Comparison of ENCODE assay signal across 17 cellular contexts in genomic region chr2:206799083-206799482, GRCh38. TPM values are rescaled to one million over a fixed set of nuclear protein-coding genes. Genes with fewer than 3 reads are reported as not detected.
DNase-seq lines count a peak whose midpoint lies in the region; ATAC-seq, FAIRE-seq and TF ChIP-seq lines count a peak whose summit lies in the region.
"Had no signal": no experiment of that assay in that cellular context is flagged by ENCODE, and none has a peak within 500 bp of the region (broad histone marks: within the 10 kb centered on the region; RNA-seq: fewer than 3 reads in every experiment).

No MANE protein-coding gene starts in this region.

- no peak for FAIRE-seq in astrocyte (lab: Jason Lieb, UNC)
- FAIRE-seq: A549, urothelium cell line had no signal

- no peaks in the 10 kb centered on the region for H4K20me1 ChIP-seq in astrocyte (ENCODE audit: insufficient read depth, low read length)

- peaks cover 4% of the 10 kb centered on the region for H3K36me3 Mint-ChIP-seq in astrocyte (ENCODE audit: low read depth, unreplicated experiment)
- H3K36me3 Mint-ChIP-seq in naive thymus-derived CD4-positive, alpha-beta T cell, result peaks cover 0 to 8% (median 0%) of the 10 kb centered on the region in 5 donors

- TF ChIP-seq CTCF in astrocyte (IDR thresholded peaks at IDR 0.05; ENCODE audit: insufficient read depth, low read depth, low read length), result no peak

- H3K4me1 ChIP-seq in astrocyte (ENCODE audit: insufficient read depth, low read length), result peaks cover 5% of the 10 kb centered on the region
- H3K4me1 ChIP-seq in naive thymus-derived CD4-positive, alpha-beta T cell (ENCODE audit: control insufficient read depth in 2 of 2, insufficient read depth in 2 of 2, low read length in 2 of 2), result peaks cover 0 to 4% of the 10 kb centered on the region in 2 donors
- H3K4me1 ChIP-seq: A549 had no signal

- CTCF ChIA-PET in naive thymus-derived CD4-positive, alpha-beta T cell (lab: Charles Lee), result interaction anchor here (0.5 to 2.4 kb wide), 7 partner anchors 8 to 734 kb away, joined by 3 to 10 read pairs (median 4); no protein-coding TSS in a partner anchor

- H3K4me2 ChIP-seq in astrocyte (ENCODE audit: low read length), result no peak overlapping the region
- H3K4me2 ChIP-seq: A549, SK-N-SH had no signal

- peak; percentile 28 for ATAC-seq in naive thymus-derived CD4-positive, alpha-beta T cell
- ATAC-seq in GM21367 (IDR thresholded peaks at IDR 0.05; ENCODE audit: unreplicated experiment), result no peak
- ATAC-seq: A549 had no signal

- peaks cover 8% of the 10 kb centered on the region for H3K4me1 Mint-ChIP-seq in astrocyte (ENCODE audit: low read depth, unreplicated experiment)
- H3K4me1 Mint-ChIP-seq in naive thymus-derived CD4-positive, alpha-beta T cell, result peaks cover 15 to 32% (median 24%) of the 10 kb centered on the region in 7 donors

- no peaks in the 10 kb centered on the region for H3K27me3 Mint-ChIP-seq in astrocyte (ENCODE audit: low read depth, unreplicated experiment)
- H3K27me3 Mint-ChIP-seq in naive thymus-derived CD4-positive, alpha-beta T cell, result no peaks in the 10 kb centered on the region
- H3K27me3 Mint-ChIP-seq: activated B cell treated with CpG ODN at 0.5 μM for 24 hours had no signal

- H3K9me3 ChIP-seq in astrocyte (ENCODE audit: insufficient read depth, low read depth, low read length), result no peaks in the 10 kb centered on the region
- no peaks in the 10 kb centered on the region for H3K9me3 ChIP-seq in naive thymus-derived CD4-positive, alpha-beta T cell (ENCODE audit: control insufficient read depth in 2 of 3, low read length in 3 of 3)
- H3K9me3 ChIP-seq: A549, SK-N-SH had no signal

- intact Hi-C loops in naive thymus-derived CD4-positive, alpha-beta T cell (cut with micrococcal nuclease), result no loop called here

- H3K36me3 ChIP-seq in astrocyte (ENCODE audit: insufficient read depth, low read length), result peaks cover 3% of the 10 kb centered on the region
- no peaks in the 10 kb centered on the region for H3K36me3 ChIP-seq in naive thymus-derived CD4-positive, alpha-beta T cell (ENCODE audit: control insufficient read depth in 2 of 3, insufficient read depth in 3 of 3, low read length in 3 of 3)
- H3K36me3 ChIP-seq: cardiac muscle cell had no signal

- no peak overlapping the region for H3K4me3 Mint-ChIP-seq in astrocyte (ENCODE audit: unreplicated experiment)
- no peak overlapping the region for H3K4me3 Mint-ChIP-seq in naive thymus-derived CD4-positive, alpha-beta T cell
- H3K4me3 Mint-ChIP-seq: activated B cell treated with CpG ODN at 0.5 μM for 24 hours had no signal

- no peaks in the 10 kb centered on the region for H3K79me2 ChIP-seq in astrocyte (ENCODE audit: insufficient read depth, low read length)

- H3K4me3 ChIP-seq in astrocyte (ENCODE audit: insufficient read depth, low read depth, low read length), result no peak overlapping the region
- no peak overlapping the region for H3K4me3 ChIP-seq in naive thymus-derived CD4-positive, alpha-beta T cell (ENCODE audit: low read length)
- H3K4me3 ChIP-seq: A549, cardiac muscle cell had no signal

- H3K9ac ChIP-seq in astrocyte (ENCODE audit: low read length), result no peak overlapping the region
- H3K9ac ChIP-seq: SK-N-SH had no signal

- no peak overlapping the region for H2AFZ ChIP-seq in astrocyte (ENCODE audit: low read depth, low read length)

- H3K27ac Mint-ChIP-seq in astrocyte (ENCODE audit: unreplicated experiment), result no peak overlapping the region
- peak overlapping the region in 2 of 9 donors; percentile 20 to 36 for H3K27ac Mint-ChIP-seq in naive thymus-derived CD4-positive, alpha-beta T cell
- H3K27ac Mint-ChIP-seq: activated B cell treated with CpG ODN at 0.5 μM for 24 hours had no signal

- peak; percentile 27 for DNase-seq in activated CD4-positive, alpha-beta T cell treated with anti-CD3 and anti-CD28 coated beads for 48 hours
- no peak for DNase-seq in activated CD4-positive, alpha-beta T cell treated with anti-CD3 and anti-CD28 coated beads for 4 hours
- peak; percentile 10 for DNase-seq in M059J (ENCODE audit: low read depth)
- peak; percentile 23 for DNase-seq in astrocyte (ENCODE audit: low read depth)
- no peak for DNase-seq in naive thymus-derived CD4-positive, alpha-beta T cell
- DNase-seq in NCI-H510A (lab: John Stamatoyannopoulos, UW), result no peak
- DNase-seq in NCI-H1092 treated with DMSO at 0.1 percent for 48 hours (lab: John Stamatoyannopoulos, UW), result no peak
- DNase-seq: activated B cell treated with CpG ODN at 0.5 μM for 24 hours; activated T-cell treated with anti-CD3 and anti-CD28 coated beads, Interleukin-2, amount 50 U/mL, for 48 hours; KG1; NCI-H2029 treated with DMSO at 0.1 percent for 48 hours; NCI-H82; SK-N-SH had no signal

- H3K27ac ChIP-seq in astrocyte (ENCODE audit: low read depth, low read length), result no peak overlapping the region
- no peak overlapping the region for H3K27ac ChIP-seq in naive thymus-derived CD4-positive, alpha-beta T cell (ENCODE audit: low read depth, low read length)
- H3K27ac ChIP-seq: A549, cardiac muscle cell had no signal

- POLR2A ChIA-PET in naive thymus-derived CD4-positive, alpha-beta T cell (lab: Charles Lee), result interaction anchor here (0.7 kb wide), 1 partner anchor 731 kb away, joined by 4 read pairs; no protein-coding TSS in a partner anchor

- no peaks in the 10 kb centered on the region for H3K9me3 Mint-ChIP-seq in astrocyte (ENCODE audit: unreplicated experiment)
- no peaks in the 10 kb centered on the region for H3K9me3 Mint-ChIP-seq in naive thymus-derived CD4-positive, alpha-beta T cell
- H3K9me3 Mint-ChIP-seq: activated B cell treated with CpG ODN at 0.5 μM for 24 hours had no signal

- H3K27me3 ChIP-seq in astrocyte (ENCODE audit: insufficient read depth, low read length), result no peaks in the 10 kb centered on the region
- no peaks in the 10 kb centered on the region for H3K27me3 ChIP-seq in naive thymus-derived CD4-positive, alpha-beta T cell (ENCODE audit: control insufficient read depth in 2 of 2, insufficient read depth in 2 of 2, low read length in 2 of 2)
- H3K27me3 ChIP-seq: cardiac muscle cell had no signal

RNA-seq across cellular contexts. Expression of gene FASTKD2, which starts 33.7 kb away (rescaled TPM):
- 25.9 and 33.5 TPM in 2 replicates for total RNA-seq in M059J (2014; rRNA removed; shearing (Covaris generic))
- 20.8 and 21.7 TPM in 2 replicates for total RNA-seq in astrocyte
- total RNA-seq in naive thymus-derived CD4-positive, alpha-beta T cell, result 10 to 100 TPM; 16.5 to 31.9 (median 24.5) TPM
- 10 to 100 TPM; 26.0 to 29.5 TPM for polyA plus RNA-seq in naive thymus-derived CD4-positive, alpha-beta T cell

RNA-seq across cellular contexts. Expression of gene MDH1B, which starts 34.0 kb away (rescaled TPM):
- 1.0 and 1.2 TPM in 2 replicates for total RNA-seq in M059J (2014; rRNA removed; shearing (Covaris generic))
- 1.8 and 1.9 TPM in 2 replicates for total RNA-seq in astrocyte
- under 1 TPM in 4 of 5 experiments, not detected in 1; 0.17 to 0.54 (median 0.24) TPM for total RNA-seq in naive thymus-derived CD4-positive, alpha-beta T cell
- under 1 TPM in 1 of 2 donors, not detected in 1; 0.12 TPM for polyA plus RNA-seq in naive thymus-derived CD4-positive, alpha-beta T cell
- total RNA-seq: activated B cell treated with CpG ODN at 0.5 μM for 24 hours had no signal

Comparison
In these comparisons a context has a peak if more than half of its experiments do, and no peak if none do; other contexts are left out.
1. DNase-seq: peak in activated CD4-positive, alpha-beta T cell treated with anti-CD3 and anti-CD28 coated beads for 48 hours (single experiment), M059J (single experiment) and astrocyte (single experiment); none in activated CD4-positive, alpha-beta T cell treated with anti-CD3 and anti-CD28 coated beads for 4 hours (0 of 2), naive thymus-derived CD4-positive, alpha-beta T cell (0 of 9), NCI-H510A (single experiment) and NCI-H1092 treated with DMSO at 0.1 percent for 48 hours (single experiment).